Comparison of ENCODE assay signal across 28 cellular contexts in the genomic region with DNA sequence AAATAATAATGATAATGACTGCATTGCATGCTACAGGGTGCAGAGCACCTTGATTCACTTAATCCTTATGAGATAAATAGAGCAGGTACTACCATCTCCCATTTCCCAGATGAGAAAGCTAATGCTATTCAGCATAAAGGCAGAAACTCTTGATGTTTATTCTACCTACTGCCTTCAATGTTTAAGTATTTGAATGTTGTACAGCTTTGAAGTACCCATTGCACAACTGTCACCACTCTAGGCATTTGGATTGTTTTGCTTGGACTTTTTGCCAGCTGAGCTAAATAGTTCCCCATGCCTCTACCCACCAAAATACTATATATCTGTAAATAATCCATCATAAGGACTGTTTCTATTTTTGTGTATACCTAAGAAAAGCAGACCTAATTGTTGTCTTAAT.
"Had no signal": no experiment of that assay in that cellular context is flagged by ENCODE, and none has a peak within 500 bp of the region (broad histone marks: within the 10 kb centered on the region; RNA-seq: fewer than 3 reads in every experiment).

No MANE protein-coding gene starts in this region.

- ATAC-seq: naive thymus-derived CD4-positive, alpha-beta T cell; natural killer cell; psoas muscle; right cardiac atrium; right lobe of liver; stimulated activated effector memory CD8-positive, alpha-beta T cell treated with anti-CD3 and anti-CD28 coated beads, Interleukin-12 subunit alpha, Interleukin-12 subunit beta, amount 100 ng/mL, for 72 hours; stimulated activated naive B cell treated with anti-CD40 and anti-IgM and Interleukin-4, amounts not matched to agents 10 μg/mL and 1 μg/mL and 100 μg/mL, for 72 hours had no signal

- DNase-seq: naive thymus-derived CD4-positive, alpha-beta T cell; natural killer cell; occipital lobe; ovary; posterior cingulate gyrus; psoas muscle; right cardiac atrium; right lobe of liver; sigmoid colon; small intestine; stimulated activated CD4-positive, alpha-beta T cell treated with anti-CD3 and anti-CD28 coated beads, Interleukin-15, amount 100 ng/mL, for 24 hours; stimulated activated CD4-positive, alpha-beta T cell treated with anti-CD3 and anti-CD28 coated beads, Interleukin-2, amount 100 ng/mL, for 24 hours; stimulated activated CD4-positive, alpha-beta T cell treated with anti-CD3 and anti-CD28 coated beads, Interleukin-2, amount 100 ng/mL, for 48 hours; stimulated activated CD4-positive, alpha-beta T cell treated with anti-CD3 and anti-CD28 coated beads, Interleukin-4, amount 100 ng/mL, for 24 hours; stimulated activated naive B cell treated with anti-CD40 and anti-IgM and Interleukin-4, amounts not matched to agents 10 μg/mL and 1 μg/mL and 100 μg/mL, for 72 hours; stimulated activated naive CD4-positive, alpha-beta T cell treated with Interleukin-2 at 50 U/mL for 16 hours; stomach; thyroid gland; trophoblast cell; upper lobe of left lung; uterus had no signal

- H3K27ac Mint-ChIP-seq: nephron; neural progenitor cell; stimulated activated effector memory CD8-positive, alpha-beta T cell treated with anti-CD3 and anti-CD28 coated beads, Interleukin-12 subunit alpha, Interleukin-12 subunit beta, amount 100 ng/mL, for 72 hours; stimulated activated naive B cell treated with anti-CD40 and anti-IgM and Interleukin-4, amounts not matched to agents 10 μg/mL and 1 μg/mL and 100 μg/mL, for 72 hours had no signal

- H3K27ac ChIP-seq: neural progenitor cell, ovary, parathyroid adenoma, psoas muscle, right lobe of liver, sigmoid colon, stomach, thoracic aorta, thyroid gland, tibial nerve, uterus had no signal

- H3K27me3 Mint-ChIP-seq: naive thymus-derived CD4-positive, alpha-beta T cell; progenitor cell of endocrine pancreas; stimulated activated naive B cell treated with anti-CD40 and anti-IgM and Interleukin-4, amounts not matched to agents 10 μg/mL and 1 μg/mL and 100 μg/mL, for 72 hours had no signal

- H3K27me3 ChIP-seq: neural progenitor cell, ovary, right lobe of liver, sigmoid colon, stomach, thyroid gland, tibial nerve, upper lobe of left lung, uterus had no signal

- H3K4me3 Mint-ChIP-seq: naive thymus-derived CD4-positive, alpha-beta T cell; natural killer cell; nephron; neural progenitor cell; stimulated activated effector memory CD8-positive, alpha-beta T cell treated with anti-CD3 and anti-CD28 coated beads, Interleukin-12 subunit alpha, Interleukin-12 subunit beta, amount 100 ng/mL, for 72 hours; stimulated activated naive B cell treated with anti-CD40 and anti-IgM and Interleukin-4, amounts not matched to agents 10 μg/mL and 1 μg/mL and 100 μg/mL, for 72 hours had no signal

- H3K9me3 Mint-ChIP-seq: naive thymus-derived CD4-positive, alpha-beta T cell; natural killer cell; nephron; neural progenitor cell; stimulated activated effector memory CD8-positive, alpha-beta T cell treated with anti-CD3 and anti-CD28 coated beads, Interleukin-12 subunit alpha, Interleukin-12 subunit beta, amount 100 ng/mL, for 72 hours; stimulated activated naive B cell treated with anti-CD40 and anti-IgM and Interleukin-4, amounts not matched to agents 10 μg/mL and 1 μg/mL and 100 μg/mL, for 72 hours had no signal

- H3K4me1 Mint-ChIP-seq: nephron, neural progenitor cell had no signal

- H3K4me1 ChIP-seq: neural progenitor cell, parathyroid adenoma, right lobe of liver, thyroid gland, uterus had no signal

- H3K36me3 ChIP-seq: ovary, uterus had no signal

- H3K9me3 ChIP-seq: ovary, psoas muscle, right lobe of liver, sigmoid colon, stomach, thoracic aorta, thyroid gland, tibial nerve, upper lobe of left lung, uterus had no signal

- H3K4me3 ChIP-seq: neural progenitor cell, ovary, psoas muscle, right lobe of liver, sigmoid colon, stomach, thoracic aorta, thyroid gland, tibial nerve, upper lobe of left lung, uterus had no signal
